12 cellular contexts compared by ENCODE assay signal in genomic region chr10:122128357-122128756, GRCh38.
DNase-seq lines count a peak whose midpoint lies in the region; ATAC-seq, FAIRE-seq and TF ChIP-seq lines count a peak whose summit lies in the region.
"Had no signal": no experiment of that assay in that cellular context is flagged by ENCODE, and none has a peak within 500 bp of the region (broad histone marks: within the 10 kb centered on the region; RNA-seq: fewer than 3 reads in every experiment).

No MANE protein-coding gene starts in this region.

- H4K20me1 ChIP-seq in hepatocyte (ENCODE audit: insufficient read depth, poor library complexity, severe bottlenecking): peaks cover 7% of the 10 kb centered on the region

- H3K9me3 ChIP-seq in hepatocyte (ENCODE audit: low read depth) (no peaks in the 10 kb centered on the region), small intestine (ENCODE audit: control insufficient read depth, low read depth) (no peaks in the 10 kb centered on the region)

- H3K36me3 ChIP-seq in hepatocyte (replicated peaks; ENCODE audit: insufficient read depth, low read depth): no peaks in the 10 kb centered on the region
- H3K36me3 ChIP-seq in small intestine (ENCODE audit: control insufficient read depth in 2 of 2, insufficient read depth in 2 of 2, low read length in 2 of 2): no peaks in the 10 kb centered on the region

- peak overlapping the region; percentile 66 for H3K4me3 Mint-ChIP-seq in chondrocyte (ENCODE audit: unreplicated experiment)
- H3K4me3 Mint-ChIP-seq: activated B cell treated with CpG ODN at 0.5 μM for 24 hours; CD4-positive, alpha-beta memory T cell had no signal

- H3K36me3 Mint-ChIP-seq in chondrocyte (ENCODE audit: low read depth): peaks cover 4% of the 10 kb centered on the region
- H3K36me3 Mint-ChIP-seq: CD4-positive, alpha-beta memory T cell had no signal

- H3K27me3 Mint-ChIP-seq in chondrocyte (ENCODE audit: low read depth): no peaks in the 10 kb centered on the region

- H3K4me1 ChIP-seq in hepatocyte (ENCODE audit: insufficient read depth): peaks cover 23% of the 10 kb centered on the region
- peaks cover 0 to 6% of the 10 kb centered on the region in 2 donors for H3K4me1 ChIP-seq in small intestine (ENCODE audit: control insufficient read depth in 2 of 2, insufficient read depth in 1 of 2, low read depth in 1 of 2, low read length in 1 of 2)

- peak; percentile 23 for DNase-seq in Daoy (ENCODE audit: low read depth)
- DNase-seq in chondrocyte (ENCODE audit: low spot score): no peak
- DNase-seq in hepatocyte (ENCODE audit: low spot score): no peak
- DNase-seq in small intestine: no peak
- DNase-seq in substantia nigra (lab: John Stamatoyannopoulos, UW): no peak
- DNase-seq in HuH-7 (ENCODE audit: low spot score): no peak
- DNase-seq: activated B cell treated with CpG ODN at 0.5 μM for 24 hours; activated effector memory CD4-positive, alpha-beta T cell treated with anti-CD3 and anti-CD28 coated beads, Interleukin-2, amount 50 U/mL, for 16 hours; CD4-positive, alpha-beta memory T cell had no signal

- peak overlapping the region; percentile 98 for H3K27ac Mint-ChIP-seq in chondrocyte (ENCODE audit: unreplicated experiment)
- H3K27ac Mint-ChIP-seq: activated B cell treated with CpG ODN at 0.5 μM for 24 hours; CD4-positive, alpha-beta memory T cell had no signal

- 91% methylated on average over 5 of the region's 5 CpGs for WGBS in hepatocyte (ENCODE audit: low lambda C conversion rate, missing lambda C conversion rate)
- 64 to 83% (median 80%) methylated on average over 5 of the region's 5 CpGs for WGBS in small intestine, 3 donors

- H3K79me2 ChIP-seq in hepatocyte: peaks cover 51% of the 10 kb centered on the region

- H3K27ac ChIP-seq in hepatocyte (peak overlapping the region; percentile 33), small intestine (ENCODE audit: low read depth in 1 of 2, low read length in 1 of 2) (peak overlapping the region; percentile 21 to 70), substantia nigra (ENCODE audit: low read depth, low read length, poor library complexity, severe bottlenecking) (no peak overlapping the region)

- H3K27me3 ChIP-seq in hepatocyte: no peaks in the 10 kb centered on the region
- no peaks in the 10 kb centered on the region for H3K27me3 ChIP-seq in small intestine (ENCODE audit: control insufficient read depth in 2 of 2, insufficient read depth in 2 of 2, low read length in 2 of 2)

- ATAC-seq in GM18858 (IDR thresholded peaks at IDR 0.05; ENCODE audit: unreplicated experiment) (no peak), HG03565 (IDR thresholded peaks at IDR 0.05; ENCODE audit: unreplicated experiment) (no peak)

- no peaks in the 10 kb centered on the region for H3K9me3 Mint-ChIP-seq in chondrocyte (ENCODE audit: low read depth)
- H3K9me3 Mint-ChIP-seq: activated B cell treated with CpG ODN at 0.5 μM for 24 hours had no signal

- no peak for FAIRE-seq in small intestine (lab: Jason Lieb, UNC)

- H3K4me3 ChIP-seq in hepatocyte: no peak overlapping the region
- H3K4me3 ChIP-seq in small intestine (ENCODE audit: low read depth in 1 of 2, low read length in 2 of 2): no peak overlapping the region
- H3K4me3 ChIP-seq: PC-9 had no signal

- H3K9me2 ChIP-seq in hepatocyte (replicated peaks; ENCODE audit: insufficient read depth): no peaks in the 10 kb centered on the region

- TF ChIP-seq CTCF in chondrocyte (IDR thresholded peaks at IDR 0.05): peak; percentile 67
- no peak for TF ChIP-seq CTCF in hepatocyte (IDR thresholded peaks at IDR 0.05; ENCODE audit: poor library complexity)

- H3K4me2 ChIP-seq in hepatocyte: peak overlapping the region; percentile 15

- no peak overlapping the region for H2AFZ ChIP-seq in hepatocyte
- H2AFZ ChIP-seq: PC-9 had no signal

- peaks cover 77% of the 10 kb centered on the region for H3K4me1 Mint-ChIP-seq in chondrocyte (ENCODE audit: low read depth)
- H3K4me1 Mint-ChIP-seq: CD4-positive, alpha-beta memory T cell had no signal
